Comparison of ENCODE assay signal across 3 cellular contexts in the genomic region with DNA sequence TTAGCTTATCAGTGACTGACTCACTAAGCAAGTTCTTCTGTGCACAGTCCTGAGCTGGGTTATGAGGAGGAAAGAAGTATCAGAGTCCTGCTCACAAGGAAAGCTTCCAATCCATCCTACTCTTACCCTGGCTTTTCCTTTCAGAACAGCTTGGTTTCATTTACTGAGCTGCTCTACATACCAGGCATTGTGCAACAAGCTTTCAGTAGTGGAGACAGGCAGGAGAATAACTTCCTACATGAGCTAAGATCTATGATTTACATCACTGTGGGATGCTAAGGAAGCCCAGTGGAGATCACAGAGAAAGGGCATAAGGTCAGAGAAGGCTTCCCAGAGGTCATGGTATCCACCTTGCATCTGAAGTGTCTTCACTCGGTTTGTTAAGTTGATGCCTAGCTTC.
A peak's percentile ranks its signal among the peaks of the same experiment; 100 is the strongest.
TF ChIP-seq lines count a peak whose summit lies in the region.

No MANE protein-coding gene starts in this region.

TF ChIP-seq in HepG2, 621 proteins besides CTCF, POLR2A, EP300 and RAD21:
- TF ChIP-seq ZNF432 (CRISPR knock-in tag; IDR thresholded peaks at IDR 0.05; ENCODE audit: borderline replicate concordance) (no peak), CEBPB (IDR thresholded peaks at IDR 0.05; ENCODE audit: borderline replicate concordance, low read depth, low read length) (peak; percentile 22; the same call in 1 of the 2 replicates), JUN (CRISPR knock-in tag; IDR thresholded peaks at IDR 0.05) (no peak), NR2F6 (IDR thresholded peaks at IDR 0.05) (no peak), NR2F6 (CRISPR knock-in tag; IDR thresholded peaks at IDR 0.05) (no peak), GFI1 (CRISPR knock-in tag; IDR thresholded peaks at IDR 0.05; ENCODE audit: borderline replicate concordance) (no peak)
- TF ChIP-seq, protein P1, sequence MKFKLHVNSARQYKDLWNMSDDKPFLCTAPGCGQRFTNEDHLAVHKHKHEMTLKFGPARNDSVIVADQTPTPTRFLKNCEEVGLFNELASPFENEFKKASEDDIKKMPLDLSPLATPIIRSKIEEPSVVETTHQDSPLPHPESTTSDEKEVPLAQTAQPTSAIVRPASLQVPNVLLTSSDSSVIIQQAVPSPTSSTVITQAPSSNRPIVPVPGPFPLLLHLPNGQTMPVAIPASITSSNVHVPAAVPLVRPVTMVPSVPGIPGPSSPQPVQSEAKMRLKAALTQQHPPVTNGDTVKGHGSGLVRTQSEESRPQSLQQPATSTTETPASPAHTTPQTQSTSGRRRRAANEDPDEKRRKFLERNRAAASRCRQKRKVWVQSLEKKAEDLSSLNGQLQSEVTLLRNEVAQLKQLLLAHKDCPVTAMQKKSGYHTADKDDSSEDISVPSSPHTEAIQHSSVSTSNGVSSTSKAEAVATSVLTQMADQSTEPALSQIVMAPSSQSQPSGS (CRISPR knock-in tag; IDR thresholded peaks at IDR 0.05), result no peak

TF ChIP-seq in K562, 482 proteins besides CTCF, POLR2A, EP300 and RAD21:
- TF ChIP-seq CEBPG (CRISPR knock-in tag; IDR thresholded peaks at IDR 0.05) (no peak), CEBPG (tag; conservative IDR thresholded peaks at IDR 0.05 in 1 of 2, IDR thresholded peaks at IDR 0.05 in 1 of 2) (0 out of 4 replicates have a peak, but pooled peaks of 1 of the 2 experiments have one; percentile 7), KLF1 (tag; IDR thresholded peaks at IDR 0.05) (no peak), CEBPB (tag; IDR thresholded peaks at IDR 0.05) (peak; percentile 42; the same call in 1 of the 2 replicates), MLLT1 (IDR thresholded peaks at IDR 0.05) (no peak), ELF1 (tag; IDR thresholded peaks at IDR 0.05) (no peak), ETS2 (tag; IDR thresholded peaks at IDR 0.05; ENCODE audit: borderline replicate concordance, poor library complexity, severe bottlenecking) (no peak), CBX3 (IDR thresholded peaks at IDR 0.05; ENCODE audit: borderline replicate concordance in 1 of 2, low read length in 2 of 2) (no peak), TCF7 (IDR thresholded peaks at IDR 0.05; ENCODE audit: borderline replicate concordance) (no peak)
- TF ChIP-seq, protein P2, sequence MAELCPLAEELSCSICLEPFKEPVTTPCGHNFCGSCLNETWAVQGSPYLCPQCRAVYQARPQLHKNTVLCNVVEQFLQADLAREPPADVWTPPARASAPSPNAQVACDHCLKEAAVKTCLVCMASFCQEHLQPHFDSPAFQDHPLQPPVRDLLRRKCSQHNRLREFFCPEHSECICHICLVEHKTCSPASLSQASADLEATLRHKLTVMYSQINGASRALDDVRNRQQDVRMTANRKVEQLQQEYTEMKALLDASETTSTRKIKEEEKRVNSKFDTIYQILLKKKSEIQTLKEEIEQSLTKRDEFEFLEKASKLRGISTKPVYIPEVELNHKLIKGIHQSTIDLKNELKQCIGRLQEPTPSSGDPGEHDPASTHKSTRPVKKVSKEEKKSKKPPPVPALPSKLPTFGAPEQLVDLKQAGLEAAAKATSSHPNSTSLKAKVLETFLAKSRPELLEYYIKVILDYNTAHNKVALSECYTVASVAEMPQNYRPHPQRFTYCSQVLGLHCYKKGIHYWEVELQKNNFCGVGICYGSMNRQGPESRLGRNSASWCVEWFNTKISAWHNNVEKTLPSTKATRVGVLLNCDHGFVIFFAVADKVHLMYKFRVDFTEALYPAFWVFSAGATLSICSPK (IDR thresholded peaks at IDR 0.05; ENCODE audit: borderline replicate concordance), result no peak

TF ChIP-seq in GM12891, 5 proteins besides CTCF, POLR2A, EP300 and RAD21:
- TF ChIP-seq TAF1 (IDR thresholded peaks at IDR 0.05; ENCODE audit: low read depth, low read length) (no peak), POU2F2 (IDR thresholded peaks at IDR 0.05; ENCODE audit: low read depth, low read length) (no peak), PAX5 (IDR thresholded peaks at IDR 0.05; ENCODE audit: insufficient read depth, low read length, severe bottlenecking) (no peak), POLR2AphosphoS5 (IDR thresholded peaks at IDR 0.05; ENCODE audit: low read depth, low read length) (no peak), SPI1 (IDR thresholded peaks at IDR 0.05; ENCODE audit: low read depth, low read length) (no peak)
